42 cellular contexts compared by ENCODE assay signal in the genomic region with DNA sequence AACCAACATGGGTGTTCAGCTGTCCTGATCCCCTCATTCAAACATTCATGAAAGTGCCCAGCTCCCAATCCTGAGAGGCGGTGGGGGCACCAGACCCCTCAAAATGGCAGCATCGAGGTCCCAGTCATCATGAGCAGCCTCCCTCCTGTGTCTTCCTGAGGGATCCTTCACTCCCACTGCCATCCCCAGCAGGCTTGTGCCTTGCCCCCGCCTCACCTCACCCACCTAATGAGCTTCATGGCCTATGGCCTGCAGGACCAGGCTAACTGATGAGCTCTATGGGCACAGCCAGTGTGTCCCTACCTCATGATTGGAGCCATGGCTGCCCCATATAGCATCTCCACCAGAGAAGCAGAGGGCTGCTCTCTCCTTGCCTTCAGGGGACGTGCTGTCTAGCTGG. TPM values are rescaled to one million over a fixed set of nuclear protein-coding genes. Genes with fewer than 3 reads are reported as not detected.
"Had no signal": no experiment of that assay in that cellular context is flagged by ENCODE, and none has a peak within 500 bp of the region (broad histone marks: within the 10 kb centered on the region; RNA-seq: fewer than 3 reads in every experiment).

No MANE protein-coding gene starts in this region.

- H3K36me3 ChIP-seq: brain microvascular endothelial cell, esophagus squamous epithelium, gastroesophageal sphincter, WERI-Rb-1 had no signal

- DNase-seq: activated CD4-positive, alpha-beta memory T cell treated with anti-CD3 and anti-CD28 coated beads for 36 hours; activated CD4-positive, alpha-beta T cell treated with anti-CD3 and anti-CD28 coated beads for 36 hours; activated CD4-positive, alpha-beta T cell treated with anti-CD3 and anti-CD28 coated beads, Interleukin-2, amount 10 ng/mL, durations not matched to agents 24 days and 14 days; activated CD4-positive, CD25-positive, alpha-beta regulatory T cell; activated CD4-positive, CD25-positive, alpha-beta regulatory T cell treated with anti-CD3 and anti-CD28 coated beads, Interleukin-2, amount 50 U/mL, for 72 hours; activated CD8-positive, alpha-beta memory T cell treated with anti-CD3 and anti-CD28 coated beads, Interleukin-2, amount 10 ng/mL, durations not matched to agents 7 days and 5 days; activated CD8-positive, alpha-beta memory T cell treated with anti-CD3 and anti-CD28 coated beads, Interleukin-2, amount 50 U/mL, for 4 hours; activated CD8-positive, alpha-beta T cell treated with anti-CD3 and anti-CD28 coated beads, Interleukin-2, amount 10 ng/mL, durations not matched to agents 7 days and 5 days; activated gamma-delta T cell; activated naive CD4-positive, alpha-beta T cell; activated naive CD4-positive, alpha-beta T cell treated with anti-CD3 and anti-CD28 coated beads, Interleukin-2, amount 10 ng/mL, durations not matched to agents 7 days and 5 days; activated naive CD8-positive, alpha-beta T cell treated with anti-CD3 and anti-CD28 coated beads, Interleukin-2, amount 10 ng/mL, durations not matched to agents 7 days and 5 days; activated T-cell treated with anti-CD3 and anti-CD28 coated beads, Interleukin-2, amount 50 U/mL, for 1 hour; activated T-cell treated with anti-CD3 and anti-CD28 coated beads, Interleukin-2, amount 50 U/mL, for 48 hours; amniotic stem cell; anterior cingulate cortex; brain microvascular endothelial cell; caudate nucleus; cortex of kidney; dermis blood vessel endothelial cell; effector CD4-positive, alpha-beta T cell; effector memory CD8-positive, alpha-beta T cell; esophagus squamous epithelium; foreskin melanocyte; SW 1271; T-cell; T-helper 17 cell; T1000; WERI-Rb-1 had no signal

- H3K27ac ChIP-seq: brain microvascular endothelial cell, epithelial cell of prostate, WERI-Rb-1 had no signal

- FAIRE-seq: astrocyte, bronchial epithelial cell, colon, endothelial cell of umbilical vein had no signal

- H3K27me3 Mint-ChIP-seq: activated CD4-positive, alpha-beta T cell treated with anti-CD3 and anti-CD28 coated beads, Interleukin-2, amount 10 ng/mL, durations not matched to agents 24 days and 14 days had no signal

- ATAC-seq: activated CD4-positive, alpha-beta T cell treated with anti-CD3 and anti-CD28 coated beads for 36 hours; activated CD8-positive, alpha-beta memory T cell treated with anti-CD3 and anti-CD28 coated beads, Interleukin-2, amount 10 ng/mL, durations not matched to agents 7 days and 5 days; activated CD8-positive, alpha-beta T cell treated with anti-CD3 and anti-CD28 coated beads, Interleukin-2, amount 10 ng/mL, durations not matched to agents 7 days and 5 days; activated naive CD4-positive, alpha-beta T cell treated with anti-CD3 and anti-CD28 coated beads, Interleukin-2, amount 50 U/mL, for 72 hours; effector memory CD8-positive, alpha-beta T cell; gastroesophageal sphincter; T-cell; T-helper 17 cell had no signal

- H3K4me3 ChIP-seq: gastroesophageal sphincter had no signal

- H3K4me1 Mint-ChIP-seq: activated CD4-positive, alpha-beta T cell treated with anti-CD3 and anti-CD28 coated beads for 36 hours; activated CD4-positive, alpha-beta T cell treated with anti-CD3 and anti-CD28 coated beads, Interleukin-2, amount 10 ng/mL, durations not matched to agents 24 days and 14 days; activated CD8-positive, alpha-beta memory T cell treated with anti-CD3 and anti-CD28 coated beads, Interleukin-2, amount 10 ng/mL, durations not matched to agents 7 days and 5 days; activated naive CD4-positive, alpha-beta T cell treated with anti-CD3 and anti-CD28 coated beads, Interleukin-2, amount 10 ng/mL, durations not matched to agents 7 days and 5 days; activated naive CD8-positive, alpha-beta T cell treated with anti-CD3 and anti-CD28 coated beads, Interleukin-2, amount 10 ng/mL, durations not matched to agents 7 days and 5 days; T-cell; T-helper 17 cell had no signal

- H3K4me3 Mint-ChIP-seq: activated CD4-positive, alpha-beta memory T cell treated with anti-CD3 and anti-CD28 coated beads for 36 hours; activated CD4-positive, alpha-beta T cell treated with anti-CD3 and anti-CD28 coated beads for 36 hours; activated CD4-positive, alpha-beta T cell treated with anti-CD3 and anti-CD28 coated beads, Interleukin-2, amount 10 ng/mL, durations not matched to agents 24 days and 14 days; activated CD8-positive, alpha-beta memory T cell treated with anti-CD3 and anti-CD28 coated beads, Interleukin-2, amount 10 ng/mL, durations not matched to agents 7 days and 5 days; activated CD8-positive, alpha-beta T cell treated with anti-CD3 and anti-CD28 coated beads, Interleukin-2, amount 10 ng/mL, durations not matched to agents 7 days and 5 days; activated naive CD4-positive, alpha-beta T cell treated with anti-CD3 and anti-CD28 coated beads, Interleukin-2, amount 10 ng/mL, durations not matched to agents 7 days and 5 days; activated naive CD8-positive, alpha-beta T cell treated with anti-CD3 and anti-CD28 coated beads, Interleukin-2, amount 10 ng/mL, durations not matched to agents 7 days and 5 days; activated T-helper 1 cell treated with anti-CD3 and anti-CD28 coated beads, Interleukin-12 subunit alpha, Interleukin-12 subunit beta, Interleukin-2, Interleukin-4 antibody, amounts not matched to agents 30 ng/mL and 10 ng/mL and 1 ng/mL, durations not matched to agents 14 hours and 24 hours and 36 hours; effector memory CD8-positive, alpha-beta T cell; T-cell; T-helper 17 cell; T-helper 2 cell treated with Interferon-gamma antibody and Interleukin-4, amounts not matched to agents 5 μg/mL and 100 μg/mL, for 36 hours had no signal

- H3K27ac Mint-ChIP-seq: activated CD4-positive, alpha-beta memory T cell treated with anti-CD3 and anti-CD28 coated beads for 36 hours; activated CD4-positive, alpha-beta T cell treated with anti-CD3 and anti-CD28 coated beads for 36 hours; activated CD4-positive, alpha-beta T cell treated with anti-CD3 and anti-CD28 coated beads, Interleukin-2, amount 10 ng/mL, durations not matched to agents 24 days and 14 days; activated CD8-positive, alpha-beta memory T cell treated with anti-CD3 and anti-CD28 coated beads, Interleukin-2, amount 10 ng/mL, durations not matched to agents 7 days and 5 days; activated CD8-positive, alpha-beta T cell treated with anti-CD3 and anti-CD28 coated beads, Interleukin-2, amount 10 ng/mL, durations not matched to agents 7 days and 5 days; activated naive CD4-positive, alpha-beta T cell treated with anti-CD3 and anti-CD28 coated beads, Interleukin-2, amount 10 ng/mL, durations not matched to agents 7 days and 5 days; activated naive CD4-positive, alpha-beta T cell treated with anti-CD3 and anti-CD28 coated beads, Interleukin-2, amount 50 U/mL, for 72 hours; activated naive CD8-positive, alpha-beta T cell treated with anti-CD3 and anti-CD28 coated beads, Interleukin-2, amount 10 ng/mL, durations not matched to agents 7 days and 5 days; activated T-helper 1 cell treated with anti-CD3 and anti-CD28 coated beads, Interleukin-12 subunit alpha, Interleukin-12 subunit beta, Interleukin-2, Interleukin-4 antibody, amounts not matched to agents 30 ng/mL and 10 ng/mL and 1 ng/mL, durations not matched to agents 14 hours and 24 hours and 36 hours; activated T-helper 2 cell treated with anti-CD3 and anti-CD28 coated beads, Interferon-gamma antibody, Interleukin-2, Interleukin-4, amounts not matched to agents 10 μg/mL and 5 μg/mL and 100 μg/mL, durations not matched to agents 14 hours and 24 hours and 36 hours; effector memory CD8-positive, alpha-beta T cell; T-cell; T-helper 17 cell; T-helper 2 cell treated with Interferon-gamma antibody and Interleukin-4, amounts not matched to agents 5 μg/mL and 100 μg/mL, for 36 hours had no signal

- H3K36me3 Mint-ChIP-seq: activated CD4-positive, alpha-beta memory T cell treated with anti-CD3 and anti-CD28 coated beads for 36 hours; activated CD8-positive, alpha-beta memory T cell treated with anti-CD3 and anti-CD28 coated beads, Interleukin-2, amount 10 ng/mL, durations not matched to agents 7 days and 5 days; activated naive CD4-positive, alpha-beta T cell treated with anti-CD3 and anti-CD28 coated beads, Interleukin-2, amount 10 ng/mL, durations not matched to agents 7 days and 5 days; activated naive CD4-positive, alpha-beta T cell treated with anti-CD3 and anti-CD28 coated beads, Interleukin-2, amount 50 U/mL, for 72 hours; activated naive CD8-positive, alpha-beta T cell treated with anti-CD3 and anti-CD28 coated beads, Interleukin-2, amount 10 ng/mL, durations not matched to agents 7 days and 5 days; T-cell had no signal

- H3K27me3 ChIP-seq: brain microvascular endothelial cell, esophagus squamous epithelium, gastroesophageal sphincter had no signal

- H3K9me3 ChIP-seq: esophagus squamous epithelium, gastroesophageal sphincter had no signal

- H3K9me3 Mint-ChIP-seq: activated CD4-positive, alpha-beta memory T cell treated with anti-CD3 and anti-CD28 coated beads for 36 hours; activated CD4-positive, alpha-beta T cell treated with anti-CD3 and anti-CD28 coated beads, Interleukin-2, amount 10 ng/mL, durations not matched to agents 24 days and 14 days; activated naive CD4-positive, alpha-beta T cell treated with anti-CD3 and anti-CD28 coated beads, Interleukin-2, amount 10 ng/mL, durations not matched to agents 7 days and 5 days; activated T-helper 1 cell treated with anti-CD3 and anti-CD28 coated beads, Interleukin-12 subunit alpha, Interleukin-12 subunit beta, Interleukin-2, Interleukin-4 antibody, amounts not matched to agents 30 ng/mL and 10 ng/mL and 1 ng/mL, durations not matched to agents 14 hours and 24 hours and 36 hours; activated T-helper 2 cell treated with anti-CD3 and anti-CD28 coated beads, Interferon-gamma antibody, Interleukin-2, Interleukin-4, amounts not matched to agents 10 μg/mL and 5 μg/mL and 100 μg/mL, durations not matched to agents 14 hours and 24 hours and 36 hours; effector memory CD8-positive, alpha-beta T cell; T-cell; T-helper 2 cell treated with Interferon-gamma antibody and Interleukin-4, amounts not matched to agents 5 μg/mL and 100 μg/mL, for 36 hours had no signal

RNA-seq across cellular contexts. Expression of a gene that starts 47.3 kb away (rescaled TPM):
- total RNA-seq: activated CD4-positive, alpha-beta T cell treated with anti-CD3 and anti-CD28 coated beads, Interleukin-2, amount 10 ng/mL, durations not matched to agents 24 days and 14 days; activated naive CD4-positive, alpha-beta T cell treated with anti-CD3 and anti-CD28 coated beads, Interleukin-2, amount 50 U/mL, for 72 hours; activated T-helper 1 cell treated with anti-CD3 and anti-CD28 coated beads, Interleukin-12 subunit alpha, Interleukin-12 subunit beta, Interleukin-2, Interleukin-4 antibody, amounts not matched to agents 30 ng/mL and 10 ng/mL and 1 ng/mL, durations not matched to agents 14 hours and 24 hours and 36 hours; astrocyte; bronchial epithelial cell; chondrocyte; dermis blood vessel endothelial cell; endothelial cell of umbilical vein; esophagus squamous epithelium; fibroblast of villous mesenchyme; glomerular endothelial cell had no signal
